In the genomic region with DNA sequence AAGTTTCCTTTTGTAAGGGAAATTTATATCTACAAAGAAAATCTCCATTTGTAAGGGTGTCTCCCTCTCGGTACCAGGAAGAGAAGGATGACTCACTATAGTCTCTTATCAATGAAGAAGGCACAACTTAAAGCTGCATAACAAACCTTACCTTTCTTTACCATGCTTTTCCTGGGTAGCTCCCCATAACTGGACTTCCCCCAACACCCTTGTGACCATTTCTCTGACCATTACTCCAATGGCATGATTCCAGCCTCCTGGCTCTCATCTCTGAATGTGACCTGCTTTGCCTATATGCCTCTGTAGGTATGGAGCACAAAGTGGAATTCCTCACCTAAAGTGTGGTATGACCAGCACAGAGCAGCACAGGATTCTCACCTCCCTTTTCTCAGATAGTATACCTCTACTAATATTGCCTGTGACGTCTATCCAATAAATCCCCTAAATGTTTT, we compare ENCODE assay signal across 29 cellular contexts.
DNase-seq lines count a peak whose midpoint lies in the region; ATAC-seq, FAIRE-seq and TF ChIP-seq lines count a peak whose summit lies in the region.
"Had no signal": no experiment of that assay in that cellular context is flagged by ENCODE, and none has a peak within 500 bp of the region (broad histone marks: within the 10 kb centered on the region; RNA-seq: fewer than 3 reads in every experiment).

No MANE protein-coding gene starts in this region.

- H3K9me1 ChIP-seq in K562 (ENCODE audit: control insufficient read depth, insufficient read depth, low read length) = no peaks in the 10 kb centered on the region

- no peak overlapping the region; the same call in 1 of the 2 replicates for H3K4me2 ChIP-seq in K562 (ENCODE audit: insufficient read depth, low read length)
- H3K4me2 ChIP-seq: hepatocyte had no signal

- no peaks in the 10 kb centered on the region for H4K20me1 ChIP-seq in K562 (replicated peaks; ENCODE audit: control insufficient read depth, insufficient read depth, low read length)

- TF ChIP-seq POLR2A in K562 (conservative IDR thresholded peaks at IDR 0.05) = no peak

- no TSS peak for BruUV-seq in K562 (replicated peaks; lab: Mats Ljungman, UMichigan)

- H2AFZ ChIP-seq in K562 (ENCODE audit: low read depth, low read length) = no peak overlapping the region
- H2AFZ ChIP-seq: hepatocyte had no signal

- H3K79me2 ChIP-seq in K562 (ENCODE audit: control insufficient read depth, insufficient read depth, low read length) = no peaks in the 10 kb centered on the region
- H3K79me2 ChIP-seq: hepatocyte had no signal

- H3K9ac ChIP-seq in K562 (ENCODE audit: insufficient read depth in 1 of 2, low read depth in 2 of 2, low read length in 2 of 2) (no peak overlapping the region), iPS-20b (ENCODE audit: low read depth, low read length) (peak overlapping the region; percentile 71)

- H3K4me1 ChIP-seq in K562 (replicated peaks in 1 of 2; ENCODE audit: control insufficient read depth in 2 of 2, insufficient read depth in 2 of 2, low read length in 2 of 2) (peaks cover 0 to 6% of the 10 kb centered on the region in 2 experiments; a peak in 2 of 5 replicates), iPS-20b (ENCODE audit: insufficient read depth, low read length) (peaks cover 64% of the 10 kb centered on the region)
- H3K4me1 ChIP-seq: psoas muscle had no signal

- 0% methylated on average over 2 of the region's 2 CpGs for WGBS in K562 (ENCODE audit: insufficient coverage, low coverage, missing lambda C conversion rate)

- POLR2A ChIA-PET in K562 (lab: Yijun Ruan, JAX) = no interaction called here

- TF ChIP-seq RAD21 in K562 (CRISPR knock-in tag; conservative IDR thresholded peaks at IDR 0.05 in 1 of 2, IDR thresholded peaks at IDR 0.05 in 1 of 2) = no peak

- H3K4me3 ChIP-seq in K562 (no peak overlapping the region), iPS-20b (ENCODE audit: low read length) (peak overlapping the region; percentile 48; the same call in 1 of the 2 replicates)
- H3K4me3 ChIP-seq: hepatocyte, psoas muscle, stomach, thyroid gland, vagina had no signal

- CTCF ChIA-PET in K562 (lab: Yijun Ruan, JAX; ENCODE audit: low intra/inter-chr PET ratio) = no interaction called here

- H3K9me3 ChIP-seq in K562 (replicated peaks; ENCODE audit: control insufficient read depth, insufficient read depth, low read depth, low read length) (no peaks in the 10 kb centered on the region), iPS-20b (ENCODE audit: insufficient read depth, low read depth, low read length) (no peaks in the 10 kb centered on the region)
- H3K9me3 ChIP-seq: psoas muscle, stomach, thyroid gland, vagina had no signal

- H3K27ac ChIP-seq in K562 (ENCODE audit: extremely low read depth, low read depth, low read length) (no peak overlapping the region), iPS-20b (ENCODE audit: low read length) (peak overlapping the region; percentile 92)
- H3K27ac ChIP-seq: hepatocyte, psoas muscle, stomach, thyroid gland, vagina, VCaP had no signal

- intact Hi-C loops in K562 (cut with micrococcal nuclease) = no loop called here

- H3K36me3 ChIP-seq in K562 (ENCODE audit: control insufficient read depth, insufficient read depth, low read length) (no peaks in the 10 kb centered on the region), iPS-20b (ENCODE audit: insufficient read depth, low read depth, low read length) (no peaks in the 10 kb centered on the region)
- H3K36me3 ChIP-seq: stomach, thyroid gland, vagina had no signal

- DNase-seq in ELR (ENCODE audit: low read depth) (peak; percentile 25), NCI-H226 (peak; percentile 16), K562 (ENCODE audit: extremely low read depth in 1 of 4, low spot score in 3 of 4) (peak; percentile 5 to 12 (median 6)), T-helper 2 cell (no peak), middle frontal gyrus (ENCODE audit: extremely low spot score, low spot score) (no peak)
- no peak for DNase-seq in activated naive CD4-positive, alpha-beta T cell (lab: John Stamatoyannopoulos, UW)
- DNase-seq: activated CD4-positive, alpha-beta T cell treated with anti-CD3 and anti-CD28 coated beads for 4 hours; AML-193; amniotic stem cell; CD4-positive, CD25-positive, alpha-beta regulatory T cell; naive thymus-derived CD4-positive, alpha-beta T cell; NCI-H1092; NCI-H1694; NCI-H2171; NCI-H524 treated with DMSO at 0.1 percent for 48 hours; psoas muscle; stimulated activated CD4-positive, alpha-beta T cell treated with anti-CD3 and anti-CD28 coated beads, Interleukin-2, amount 100 ng/mL, for 48 hours; stomach; thyroid gland had no signal

- in situ Hi-C loops in K562 (cut with MboI) = no loop called here

- no peak for TF ChIP-seq CTCF in K562 (IDR thresholded peaks at IDR 0.05 in 2 of 3, conservative IDR thresholded peaks at IDR 0.05 in 1 of 3; ENCODE audit: insufficient read depth in 2 of 3, low read depth in 1 of 3, low read length in 3 of 3)

- no peak for FAIRE-seq in K562 (lab: Jason Lieb, UNC)
- FAIRE-seq: GM18507, islet of Langerhans had no signal

- no peak for TF ChIP-seq EP300 in K562 (IDR thresholded peaks at IDR 0.05; ENCODE audit: low read length)

- 0 out of 3 replicates have a peak, but pooled peaks have one; percentile 40 for ATAC-seq in K562
- ATAC-seq in HG02763 (IDR thresholded peaks at IDR 0.05; ENCODE audit: unreplicated experiment) = no peak
- ATAC-seq: activated T-helper 17 cell treated with anti-CD3 and anti-CD28 coated beads, Interleukin-2, amount 50 U/mL, for 72 hours; naive thymus-derived CD4-positive, alpha-beta T cell; psoas muscle; Right ventricle myocardium inferior; sciatic nerve had no signal

- H3K27me3 ChIP-seq in K562 (ENCODE audit: control insufficient read depth in 2 of 2, insufficient read depth in 2 of 2, low read length in 2 of 2) (no peaks in the 10 kb centered on the region; a peak in 1 of 5 replicates), iPS-20b (ENCODE audit: insufficient read depth, low read length) (no peaks in the 10 kb centered on the region)
- H3K27me3 ChIP-seq: hepatocyte, stomach, thyroid gland, vagina had no signal

TF ChIP-seq in K562, 482 proteins besides CTCF, POLR2A, EP300 and RAD21 (continues in another document):
- TF ChIP-seq ZNF75A (CRISPR knock-in tag; IDR thresholded peaks at IDR 0.05) (no peak), ELF2 (CRISPR knock-in tag; IDR thresholded peaks at IDR 0.05) (no peak), KLF13 (tag; IDR thresholded peaks at IDR 0.05; ENCODE audit: borderline replicate concordance, low read depth) (no peak), ZNF311 (CRISPR knock-in tag; IDR thresholded peaks at IDR 0.05) (no peak), SUPT5H (IDR thresholded peaks at IDR 0.05) (no peak), ZNF436 (CRISPR knock-in tag; IDR thresholded peaks at IDR 0.05) (no peak), FOSL1 (tag; conservative IDR thresholded peaks at IDR 0.05) (peak; percentile 84), CLOCK (CRISPR knock-in tag; IDR thresholded peaks at IDR 0.05; ENCODE audit: borderline replicate concordance) (no peak), ASH1L (IDR thresholded peaks at IDR 0.05; ENCODE audit: borderline replicate concordance, low read depth, partially characterized antibody) (no peak), BRD9 (IDR thresholded peaks at IDR 0.05; ENCODE audit: low read depth, partially characterized antibody) (no peak), FOXJ2 (tag; IDR thresholded peaks at IDR 0.05) (no peak), KDM1A (IDR thresholded peaks at IDR 0.05) (no peak), SMARCA5 (IDR thresholded peaks at IDR 0.05) (no peak), HEY1 (CRISPR knock-in tag; IDR thresholded peaks at IDR 0.05; ENCODE audit: borderline replicate concordance) (no peak), ATF3 (IDR thresholded peaks at IDR 0.05) (peak; percentile 61), ATF3 (CRISPR knock-in tag; conservative IDR thresholded peaks at IDR 0.05) (no peak), PTTG1 (tag; IDR thresholded peaks at IDR 0.05; ENCODE audit: low read depth) (no peak), CHCHD3 (CRISPR knock-in tag; IDR thresholded peaks at IDR 0.05) (no peak)

Comparison
In these comparisons a context has a peak if more than half of its experiments do, and no peak if none do; other contexts are left out.
1. DNase-seq: peak in ELR (single experiment), NCI-H226 (single experiment) and K562 (4 of 4); none in T-helper 2 cell (0 of 5), activated naive CD4-positive, alpha-beta T cell (0 of 4) and middle frontal gyrus (single experiment).